ENCODE assay signal across 17 cellular contexts in genomic region chr3:190325923-190326322, GRCh38. TPM values are rescaled to one million over a fixed set of nuclear protein-coding genes. Genes with fewer than 3 reads are reported as not detected.
DNase-seq lines count a peak whose midpoint lies in the region; ATAC-seq and TF ChIP-seq lines count a peak whose summit lies in the region.
"Had no signal": no experiment of that assay in that cellular context is flagged by ENCODE, and none has a peak within 500 bp of the region (broad histone marks: within the 10 kb centered on the region; RNA-seq: fewer than 3 reads in every experiment).

No MANE protein-coding gene starts in this region.

- peaks cover 30% of the 10 kb centered on the region for H3K27me3 Mint-ChIP-seq in activated T-cell treated with anti-CD3 and anti-CD28 coated beads, Interleukin-2, amount 50 U/mL, for 4 hours (ENCODE audit: low read depth)

- in situ Hi-C loops in ACHN (cut with HindIII; ENCODE audit: low pct_ligation_motif_present, low pct_unique_long_range_greater_than_20kb, low sequenced_read_pairs): no loop called here

- H3K4me3 ChIP-seq in RWPE2 (ENCODE audit: severe bottlenecking) (no peak overlapping the region), fibroblast of pulmonary artery (replicated peaks; ENCODE audit: low read depth, low read length) (no peak overlapping the region), vagina (no peak overlapping the region)
- H3K4me3 ChIP-seq: K562, SJSA1, spleen, testis had no signal

- TF ChIP-seq POLR2A in vagina (IDR thresholded peaks at IDR 0.05): no peak

- no peak overlapping the region for H3K4me3 Mint-ChIP-seq in activated T-cell treated with anti-CD3 and anti-CD28 coated beads, Interleukin-2, amount 50 U/mL, for 4 hours
- H3K4me3 Mint-ChIP-seq: activated CD8-positive, alpha-beta memory T cell treated with anti-CD3 and anti-CD28 coated beads, Interleukin-2, amount 10 ng/mL, durations not matched to agents 7 days and 5 days; activated naive CD8-positive, alpha-beta T cell treated with anti-CD3 and anti-CD28 coated beads for 36 hours; memory B cell had no signal

- H3K4me1 ChIP-seq in RWPE2 (ENCODE audit: insufficient read depth, poor library complexity, severe bottlenecking): peaks cover 21% of the 10 kb centered on the region
- H3K4me1 ChIP-seq in vagina: peaks cover 28% of the 10 kb centered on the region

- H3K9me3 ChIP-seq in RWPE2 (ENCODE audit: severe bottlenecking) (no peaks in the 10 kb centered on the region), vagina (no peaks in the 10 kb centered on the region)
- H3K9me3 ChIP-seq: SJSA1, spleen, testis had no signal

- DNase-seq in activated T-cell treated with anti-CD3 and anti-CD28 coated beads, Interleukin-2, amount 50 U/mL, for 4 hours: no peak
- DNase-seq in activated T-cell treated with anti-CD3 and anti-CD28 coated beads, Interleukin-2, amount 50 U/mL, for 1 hour: no peak
- DNase-seq in RWPE2 (ENCODE audit: low spot score) (no peak), fibroblast of pulmonary artery (ENCODE audit: low read depth) (peak; percentile 43), vagina (ENCODE audit: extremely low spot score in 2 of 2) (no peak), CD1c-positive myeloid dendritic cell (ENCODE audit: extremely low spot score) (no peak), ACHN (no peak)
- no peak for DNase-seq in stimulated activated naive CD8-positive, alpha-beta T cell treated with anti-CD3 and anti-CD28 coated beads, Interleukin-15, Interleukin-2, amounts not matched to agents 100 U/mL and 50 U/mL, for 24 hours
- DNase-seq: activated CD8-positive, alpha-beta memory T cell treated with anti-CD3 and anti-CD28 coated beads, Interleukin-2, amount 10 ng/mL, durations not matched to agents 7 days and 5 days; activated naive CD8-positive, alpha-beta T cell treated with anti-CD3 and anti-CD28 coated beads for 36 hours; COR-L47; NCI-H2029; spleen; testis had no signal

- ATAC-seq in activated T-cell treated with anti-CD3 and anti-CD28 coated beads, Interleukin-2, amount 50 U/mL, for 4 hours: peak; percentile 23 to 24
- peak; percentile 64 for ATAC-seq in RWPE2 (ENCODE audit: low read depth)
- no peak for ATAC-seq in stimulated activated naive CD8-positive, alpha-beta T cell treated with anti-CD3 and anti-CD28 coated beads, Interleukin-15, Interleukin-2, amounts not matched to agents 100 U/mL and 50 U/mL, for 24 hours
- ATAC-seq: activated CD8-positive, alpha-beta memory T cell treated with anti-CD3 and anti-CD28 coated beads, Interleukin-2, amount 10 ng/mL, durations not matched to agents 7 days and 5 days; K562 had no signal

- peaks cover 16% of the 10 kb centered on the region for H3K4me1 Mint-ChIP-seq in activated T-cell treated with anti-CD3 and anti-CD28 coated beads, Interleukin-2, amount 50 U/mL, for 4 hours (ENCODE audit: low read depth)

- no peaks in the 10 kb centered on the region for H3K36me3 Mint-ChIP-seq in activated T-cell treated with anti-CD3 and anti-CD28 coated beads, Interleukin-2, amount 50 U/mL, for 4 hours (ENCODE audit: insufficient read depth)
- H3K36me3 Mint-ChIP-seq: activated CD8-positive, alpha-beta memory T cell treated with anti-CD3 and anti-CD28 coated beads, Interleukin-2, amount 10 ng/mL, durations not matched to agents 7 days and 5 days; activated naive CD8-positive, alpha-beta T cell treated with anti-CD3 and anti-CD28 coated beads for 36 hours; memory B cell had no signal

- intact Hi-C loops in vagina (cut with DNase I): loop anchor here (10.0 kb wide), 1 partner anchor 351 kb away; no protein-coding TSS in a partner anchor

- H3K27me3 ChIP-seq in RWPE2 (ENCODE audit: insufficient read depth, poor library complexity, severe bottlenecking): no peaks in the 10 kb centered on the region
- no peaks in the 10 kb centered on the region for H3K27me3 ChIP-seq in vagina
- H3K27me3 ChIP-seq: SJSA1, testis had no signal

- peak overlapping the region; percentile 50 for H3K27ac ChIP-seq in RWPE2 (ENCODE audit: poor library complexity, severe bottlenecking)
- H3K27ac ChIP-seq in vagina: peak overlapping the region; percentile 11
- H3K27ac ChIP-seq: SJSA1, spleen, testis had no signal

- no peak for TF ChIP-seq CTCF in RWPE2 (IDR thresholded peaks at IDR 0.05; ENCODE audit: poor library complexity, severe bottlenecking)
- TF ChIP-seq CTCF in fibroblast of pulmonary artery (IDR thresholded peaks at IDR 0.05; ENCODE audit: low read length, missing control alignments): no peak
- no peak for TF ChIP-seq CTCF in vagina (IDR thresholded peaks at IDR 0.05)

- no peaks in the 10 kb centered on the region for H3K36me3 ChIP-seq in RWPE2 (ENCODE audit: low read depth)
- no peaks in the 10 kb centered on the region for H3K36me3 ChIP-seq in vagina
- H3K36me3 ChIP-seq: SJSA1, spleen had no signal

- H3K9me3 Mint-ChIP-seq in activated T-cell treated with anti-CD3 and anti-CD28 coated beads, Interleukin-2, amount 50 U/mL, for 4 hours: no peaks in the 10 kb centered on the region
- H3K9me3 Mint-ChIP-seq: activated naive CD8-positive, alpha-beta T cell treated with anti-CD3 and anti-CD28 coated beads for 36 hours; memory B cell had no signal

RNA-seq across cellular contexts. Expression of gene CLDN1, which starts 3.7 kb away (rescaled TPM):
- 1 to 10 TPM in 1 of 3 donors, under 1 TPM in 2; 0.43 to 2.1 (median 0.66) TPM for total RNA-seq in activated T-cell treated with anti-CD3 and anti-CD28 coated beads, Interleukin-2, amount 50 U/mL, for 4 hours
- 48.6 TPM for total RNA-seq in vagina
- total RNA-seq: activated CD8-positive, alpha-beta memory T cell treated with anti-CD3 and anti-CD28 coated beads, Interleukin-2, amount 10 ng/mL, durations not matched to agents 7 days and 5 days had no signal

Comparison
In these comparisons a context has a peak if more than half of its experiments do, and no peak if none do; other contexts are left out.
1. RNA of gene CLDN1, which starts 3.7 kb away (total RNA-seq): 48.6 TPM in vagina (single experiment); 0.43 to 2.1 TPM in activated T-cell treated with anti-CD3 and anti-CD28 coated beads, Interleukin-2, amount 50 U/mL, for 4 hours; every median in the first group is over 10 times any median in the second.